Comparison of ENCODE assay signal across 1 cellular context in the genomic region with DNA sequence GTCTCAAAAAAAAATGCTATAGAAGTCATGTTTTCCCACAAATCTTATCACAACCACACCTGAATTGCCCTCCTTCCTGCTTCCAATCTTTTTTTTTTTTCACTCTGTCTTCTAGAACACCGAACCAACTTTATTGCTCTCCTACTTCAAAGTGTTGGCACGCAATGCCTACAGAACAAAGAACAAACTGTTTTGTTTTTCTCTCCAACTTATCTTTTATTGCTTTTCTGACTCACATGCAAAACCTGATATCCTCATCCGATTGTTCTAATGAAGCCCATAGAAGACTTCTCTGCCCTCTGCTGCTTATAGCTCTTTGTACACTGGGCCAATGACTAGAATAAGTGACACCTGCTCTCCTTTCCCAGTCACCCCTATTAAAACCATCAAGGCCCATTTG.
TF ChIP-seq lines count a peak whose summit lies in the region.

No MANE protein-coding gene starts in this region.

TF ChIP-seq in HEK293, 187 proteins besides CTCF, POLR2A, EP300 and RAD21 (continued from another document):
- TF ChIP-seq, protein P1, sequence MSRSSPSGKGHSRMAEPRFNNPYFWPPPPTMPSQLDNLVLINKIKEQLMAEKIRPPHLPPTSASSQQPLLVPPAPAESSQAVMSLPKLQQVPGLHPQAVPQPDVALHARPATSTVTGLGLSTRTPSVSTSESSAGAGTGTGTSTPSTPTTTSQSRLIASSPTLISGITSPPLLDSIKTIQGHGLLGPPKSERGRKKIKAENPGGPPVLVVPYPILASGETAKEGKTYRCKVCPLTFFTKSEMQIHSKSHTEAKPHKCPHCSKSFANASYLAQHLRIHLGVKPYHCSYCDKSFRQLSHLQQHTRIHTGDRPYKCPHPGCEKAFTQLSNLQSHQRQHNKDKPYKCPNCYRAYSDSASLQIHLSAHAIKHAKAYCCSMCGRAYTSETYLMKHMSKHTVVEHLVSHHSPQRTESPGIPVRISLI (tag by site-specific recombination; IDR thresholded peaks at IDR 0.05): peak; percentile 89
- TF ChIP-seq ZBTB44 (tag by site-specific recombination; IDR thresholded peaks at IDR 0.05): no peak
- peak; percentile 66 for TF ChIP-seq KLF8 (tag by site-specific recombination; IDR thresholded peaks at IDR 0.05)
- TF ChIP-seq ZBTB17 (tag by site-specific recombination; IDR thresholded peaks at IDR 0.05): peak; percentile 46; the same call in 1 of the 2 replicates
- peak; percentile 87 for TF ChIP-seq FEZF1 (tag by site-specific recombination; IDR thresholded peaks at IDR 0.05)
- no peak for TF ChIP-seq ZNF518A (tag by site-specific recombination; conservative IDR thresholded peaks at IDR 0.05; ENCODE audit: low read depth)
- no peak for TF ChIP-seq ZNF23 (tag by site-specific recombination; IDR thresholded peaks at IDR 0.05; ENCODE audit: borderline replicate concordance)
- no peak for TF ChIP-seq ZNF792 (tag by site-specific recombination; IDR thresholded peaks at IDR 0.05)
- peak; percentile 10; the same call in 1 of the 2 replicates for TF ChIP-seq ZNF654 (tag by site-specific recombination; IDR thresholded peaks at IDR 0.05; ENCODE audit: low read depth)
- TF ChIP-seq ZNF391 (tag by site-specific recombination; IDR thresholded peaks at IDR 0.05; ENCODE audit: borderline replicate concordance, low read depth): no peak
- TF ChIP-seq ZNF843 (tag by site-specific recombination; IDR thresholded peaks at IDR 0.05): peak; percentile 81; the same call in 1 of the 2 replicates
- peak; percentile 85 for TF ChIP-seq ZXDB (tag by site-specific recombination; IDR thresholded peaks at IDR 0.05)
